Comparison of ENCODE assay signal across 27 cellular contexts in the genomic region with DNA sequence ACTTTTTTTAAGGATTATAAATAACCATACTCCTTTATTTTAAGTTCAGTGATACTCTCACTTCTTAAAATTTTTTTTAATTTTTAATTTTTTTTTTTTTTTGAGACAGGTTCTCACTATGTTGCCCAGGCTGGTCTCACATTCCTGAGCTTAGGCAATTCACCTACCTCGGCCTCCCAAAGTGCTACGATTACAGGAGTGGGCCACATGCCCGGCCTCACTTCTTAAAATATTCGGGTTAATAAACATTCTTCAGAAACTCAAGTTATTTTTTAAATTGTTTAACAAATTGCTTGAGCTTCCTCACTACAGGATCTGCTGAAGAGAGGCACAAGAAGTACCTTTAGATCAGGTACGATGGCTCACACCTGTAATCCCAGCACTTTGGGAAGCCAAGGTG.
"Had no signal": no experiment of that assay in that cellular context is flagged by ENCODE, and none has a peak within 500 bp of the region (broad histone marks: within the 10 kb centered on the region; RNA-seq: fewer than 3 reads in every experiment).

No MANE protein-coding gene starts in this region.

- H3K27ac ChIP-seq: stomach, suprapubic skin, testis, thoracic aorta, thyroid gland, tibial artery, tibial nerve, transverse colon, upper lobe of left lung, upper lobe of right lung, uterus, vagina had no signal

- DNase-seq: stimulated activated CD4-positive, alpha-beta T cell treated with anti-CD3 and anti-CD28 coated beads, Interleukin-2, amount 100 ng/mL, for 48 hours; stimulated activated CD4-positive, alpha-beta T cell treated with anti-CD3 and anti-CD28 coated beads, Interleukin-4, amount 100 ng/mL, for 1 hour; stimulated activated CD4-positive, alpha-beta T cell treated with anti-CD3 and anti-CD28 coated beads, Interleukin-4, amount 100 ng/mL, for 24 hours; stimulated activated CD4-positive, alpha-beta T cell treated with anti-CD3 and anti-CD28 coated beads, Interleukin-4, amount 100 ng/mL, for 4 hours; stimulated activated CD8-positive, alpha-beta memory T cell treated with anti-CD3 and anti-CD28 coated beads, Interleukin-4, amount 100 ng/mL, for 48 hours; stimulated activated naive B cell treated with anti-CD40 and anti-IgM and Interleukin-4, amounts not matched to agents 10 μg/mL and 1 μg/mL and 100 μg/mL, for 72 hours; stimulated activated naive CD4-positive, alpha-beta T cell; stimulated activated naive CD4-positive, alpha-beta T cell treated with Interleukin-2 at 50 U/mL for 16 hours; stimulated activated naive CD8-positive, alpha-beta T cell treated with anti-CD3 and anti-CD28 coated beads, Interleukin-15, amount 100 ng/mL, for 72 hours; stimulated activated naive CD8-positive, alpha-beta T cell treated with anti-CD3 and anti-CD28 coated beads, Interleukin-15, Interleukin-2, amounts not matched to agents 100 U/mL and 50 U/mL, for 24 hours; stomach; substantia nigra; testis; thyroid gland; tibial artery; transverse colon; trophoblast cell; upper lobe of left lung; upper lobe of right lung; uterus had no signal

- FAIRE-seq: urothelium cell line had no signal

- H3K27me3 ChIP-seq: stomach, suprapubic skin, testis, thyroid gland, tibial artery, tibial nerve, transverse colon, upper lobe of left lung, upper lobe of right lung, uterus, vagina had no signal

- ATAC-seq: stimulated activated effector memory CD8-positive, alpha-beta T cell treated with anti-CD3 and anti-CD28 coated beads, Interleukin-12 subunit alpha, Interleukin-12 subunit beta, amount 100 ng/mL, for 72 hours; stimulated activated memory B cell treated with anti-CD40 and anti-IgM and Interleukin-4, amounts not matched to agents 10 μg/mL and 1 μg/mL and 100 μg/mL, for 72 hours; stimulated activated naive B cell treated with anti-CD40 and anti-IgM and Interleukin-4, amounts not matched to agents 10 μg/mL and 1 μg/mL and 100 μg/mL, for 72 hours; stimulated activated naive CD8-positive, alpha-beta T cell treated with anti-CD3 and anti-CD28 coated beads, Interleukin-15, amount 100 ng/mL, for 72 hours; stimulated activated naive CD8-positive, alpha-beta T cell treated with anti-CD3 and anti-CD28 coated beads, Interleukin-15, Interleukin-2, amounts not matched to agents 100 U/mL and 50 U/mL, for 24 hours; upper lobe of right lung had no signal

- H3K9me3 ChIP-seq: stomach, suprapubic skin, testis, thoracic aorta, thyroid gland, tibial artery, tibial nerve, transverse colon, upper lobe of left lung, upper lobe of right lung, uterus, vagina had no signal

- H3K36me3 ChIP-seq: stomach, suprapubic skin, thoracic aorta, thyroid gland, tibial artery, tibial nerve, transverse colon, upper lobe of left lung, upper lobe of right lung, uterus, vagina had no signal

- H3K4me3 ChIP-seq: stomach, suprapubic skin, testis, thoracic aorta, thyroid gland, tibial artery, tibial nerve, transverse colon, upper lobe of left lung, upper lobe of right lung, uterus, vagina had no signal
